35 cellular contexts compared by ENCODE assay signal in the genomic region with DNA sequence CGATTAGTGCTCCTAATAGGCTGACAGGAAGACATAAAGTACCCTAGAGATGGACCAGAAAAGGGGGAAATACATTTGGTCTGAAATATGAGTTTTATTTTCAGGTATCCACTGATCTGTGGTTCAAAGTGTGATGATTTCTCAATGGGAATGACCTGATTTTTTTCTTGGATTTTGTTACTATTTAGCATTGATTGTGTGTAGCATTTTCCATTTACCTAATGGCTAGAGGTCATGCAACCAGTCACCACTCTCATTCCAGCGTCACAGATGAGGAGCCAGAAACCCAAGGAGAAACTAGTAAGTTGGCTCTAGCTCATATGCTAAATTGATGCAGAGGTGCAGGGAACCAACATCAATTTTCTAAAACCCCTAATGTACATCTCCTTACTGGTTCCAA.
"Had no signal": no experiment of that assay in that cellular context is flagged by ENCODE, and none has a peak within 500 bp of the region (broad histone marks: within the 10 kb centered on the region; RNA-seq: fewer than 3 reads in every experiment).

No MANE protein-coding gene starts in this region.

- H3K4me2 ChIP-seq: KMS-11 had no signal

- H3K27ac ChIP-seq: KMS-11 had no signal

- H3K4me3 ChIP-seq: MG63 had no signal

- DNase-seq: Karpas-422, Kasumi-1, MG63, MM.1S, MV-4-11, NCI-H1048, NCI-H1092, NCI-H1092 treated with DMSO at 0.1 percent for 48 hours, NCI-H1105, NCI-H1105 treated with DMSO at 0.1 percent for 48 hours, NCI-H1417, NCI-H1417 treated with DMSO at 0.1 percent for 48 hours, NCI-H1436, NCI-H1436 treated with DMSO at 0.1 percent for 48 hours, NCI-H146, NCI-H1694, NCI-H1694 treated with DMSO at 0.1 percent for 48 hours, NCI-H187, NCI-H187 treated with DMSO at 0.1 percent for 48 hours, NCI-H1930, NCI-H2029, NCI-H2029 treated with DMSO at 0.1 percent for 48 hours, NCI-H2081, NCI-H2081 treated with DMSO at 0.1 percent for 48 hours, NCI-H2107, NCI-H2171, NCI-H2171 treated with DMSO at 0.1 percent for 48 hours, NCI-H2227 treated with DMSO at 0.1 percent for 48 hours, NCI-H226, NCI-H345, NCI-H446, NCI-H446 treated with DMSO at 0.1 percent for 48 hours, NCI-H510A, NCI-H510A treated with DMSO at 0.1 percent for 48 hours had no signal

- H3K27me3 ChIP-seq: MG63 had no signal

- H3K36me3 ChIP-seq: MG63 had no signal

- H3K9ac ChIP-seq: KMS-11 had no signal

- H3K9me3 ChIP-seq: MG63 had no signal
